In genomic region chr10:97139651-97140283, GRCh38 we compare ENCODE assay signal across 20 cellular contexts.
"Had no signal": no experiment of that assay in that cellular context is flagged by ENCODE, and none has a peak within 500 bp of the region (broad histone marks: within the 10 kb centered on the region; RNA-seq: fewer than 3 reads in every experiment).

No MANE protein-coding gene starts in this region.

- FAIRE-seq: frontal cortex, TTC549 had no signal

- H3K4me3 Mint-ChIP-seq: activated CD4-positive, alpha-beta T cell treated with anti-CD3 and anti-CD28 coated beads for 36 hours; activated T-helper 1 cell treated with anti-CD3 and anti-CD28 coated beads, Interleukin-12 subunit alpha, Interleukin-12 subunit beta, Interleukin-2, Interleukin-4 antibody, amounts not matched to agents 30 ng/mL and 10 ng/mL and 1 ng/mL, durations not matched to agents 14 hours and 24 hours and 36 hours; immature natural killer cell; memory B cell; naive thymus-derived CD8-positive, alpha-beta T cell; stimulated activated naive CD8-positive, alpha-beta T cell treated with anti-CD3 and anti-CD28 coated beads, Interleukin-15, Interleukin-2, amounts not matched to agents 100 ng/mL and 50 ng/mL, for 24 hours had no signal

- H3K27me3 ChIP-seq: adrenal gland had no signal

- H3K9me3 Mint-ChIP-seq: activated naive CD4-positive, alpha-beta T cell treated with anti-CD3 and anti-CD28 coated beads, Interleukin-2, amount 50 U/mL, for 72 hours; activated T-helper 1 cell treated with anti-CD3 and anti-CD28 coated beads, Interleukin-12 subunit alpha, Interleukin-12 subunit beta, Interleukin-2, Interleukin-4 antibody, amounts not matched to agents 30 ng/mL and 10 ng/mL and 1 ng/mL, durations not matched to agents 14 hours and 24 hours and 36 hours; immature natural killer cell; memory B cell; naive thymus-derived CD8-positive, alpha-beta T cell; stimulated activated naive CD8-positive, alpha-beta T cell treated with anti-CD3 and anti-CD28 coated beads, Interleukin-15, Interleukin-2, amounts not matched to agents 100 ng/mL and 50 ng/mL, for 24 hours had no signal

- H3K36me3 ChIP-seq: adrenal gland, cardiac muscle cell, heart left ventricle, suprapubic skin, transverse colon, vagina had no signal

- DNase-seq: activated CD4-positive, alpha-beta T cell treated with anti-CD3 and anti-CD28 coated beads for 36 hours; activated CD4-positive, alpha-beta T cell treated with anti-CD3 and anti-CD28 coated beads, Interleukin-2, amount 50 U/mL, for 48 hours; activated gamma-delta T cell treated with Interleukin-2 at 50 U/mL for 16 hours; activated T-cell treated with anti-CD3 and anti-CD28 coated beads for 4 hours; adrenal gland; dorsolateral prefrontal cortex; heart left ventricle; immature natural killer cell; left ventricle myocardium superior; naive thymus-derived CD8-positive, alpha-beta T cell; transverse colon had no signal

- H3K27ac Mint-ChIP-seq: activated CD4-positive, alpha-beta T cell treated with anti-CD3 and anti-CD28 coated beads for 36 hours; activated naive CD4-positive, alpha-beta T cell treated with anti-CD3 and anti-CD28 coated beads, Interleukin-2, amount 50 U/mL, for 72 hours; activated T-helper 1 cell treated with anti-CD3 and anti-CD28 coated beads, Interleukin-12 subunit alpha, Interleukin-12 subunit beta, Interleukin-2, Interleukin-4 antibody, amounts not matched to agents 30 ng/mL and 10 ng/mL and 1 ng/mL, durations not matched to agents 14 hours and 24 hours and 36 hours; immature natural killer cell; memory B cell; stimulated activated naive CD8-positive, alpha-beta T cell treated with anti-CD3 and anti-CD28 coated beads, Interleukin-15, Interleukin-2, amounts not matched to agents 100 ng/mL and 50 ng/mL, for 24 hours had no signal

- ATAC-seq: activated CD4-positive, alpha-beta T cell treated with anti-CD3 and anti-CD28 coated beads for 36 hours; activated naive CD4-positive, alpha-beta T cell treated with anti-CD3 and anti-CD28 coated beads, Interleukin-2, amount 50 U/mL, for 72 hours; naive thymus-derived CD8-positive, alpha-beta T cell had no signal

- H3K36me3 Mint-ChIP-seq: activated naive CD4-positive, alpha-beta T cell treated with anti-CD3 and anti-CD28 coated beads, Interleukin-2, amount 50 U/mL, for 72 hours; immature natural killer cell; memory B cell; naive thymus-derived CD8-positive, alpha-beta T cell had no signal

- H3K4me3 ChIP-seq: adrenal gland, cardiac muscle cell, dorsolateral prefrontal cortex, heart left ventricle, suprapubic skin, transverse colon, vagina had no signal

- H3K4me1 ChIP-seq: adrenal gland, transverse colon, vagina had no signal

- H3K4me1 Mint-ChIP-seq: activated CD4-positive, alpha-beta T cell treated with anti-CD3 and anti-CD28 coated beads for 36 hours; immature natural killer cell; memory B cell; naive thymus-derived CD8-positive, alpha-beta T cell had no signal

- H3K27ac ChIP-seq: adrenal gland, cardiac muscle cell, dorsolateral prefrontal cortex, heart left ventricle, suprapubic skin, transverse colon, vagina had no signal

- H3K9me3 ChIP-seq: adrenal gland, heart left ventricle, suprapubic skin, transverse colon, vagina had no signal
